8 cellular contexts compared by ENCODE assay signal in the genomic region with DNA sequence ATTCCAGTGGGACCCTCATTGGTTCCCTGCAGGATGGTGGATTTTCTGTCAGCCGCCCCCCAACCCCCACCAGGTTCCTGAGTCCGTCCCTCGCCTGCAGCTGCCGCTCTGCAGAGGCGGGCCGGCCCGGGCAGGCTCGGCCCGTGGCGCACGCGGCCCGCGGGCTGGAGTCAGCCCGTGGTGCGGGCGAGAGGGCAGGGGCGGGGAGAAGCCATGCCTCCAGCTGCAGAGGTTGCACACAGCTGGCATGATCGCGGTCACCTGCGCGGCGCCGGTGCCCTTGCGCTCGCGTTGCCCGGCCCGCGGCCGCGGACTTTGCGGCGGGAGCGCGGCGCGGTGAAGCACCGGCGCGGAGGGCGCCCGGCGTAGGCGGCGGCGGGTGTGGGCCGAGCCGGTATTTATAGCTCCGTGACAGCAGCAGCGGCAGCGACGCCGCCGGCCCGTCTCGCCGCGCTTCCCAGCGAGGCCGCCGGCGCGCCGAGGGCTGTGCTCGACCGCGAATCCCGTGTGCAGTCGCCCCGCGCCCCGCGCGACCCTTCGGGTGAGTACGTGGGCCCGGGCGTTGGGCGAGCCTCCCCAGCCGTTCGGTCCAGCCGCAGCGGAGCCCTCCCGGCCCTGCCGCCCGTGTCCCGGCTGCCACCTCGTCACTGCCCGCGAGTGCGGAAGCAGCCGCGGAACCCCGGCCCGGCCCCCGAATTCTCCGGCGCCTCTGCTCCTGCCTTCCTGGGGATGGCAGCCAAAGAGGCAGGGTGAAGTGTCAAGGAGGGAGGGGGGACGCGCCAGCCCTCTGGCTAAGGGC. TPM values are rescaled to one million over a fixed set of nuclear protein-coding genes. Genes with fewer than 3 reads are reported as not detected.
DNase-seq lines count a peak whose midpoint lies in the region; ATAC-seq, FAIRE-seq and TF ChIP-seq lines count a peak whose summit lies in the region.

A gene (plus strand): TSS at position 426 of the 799 bp plus-strand sequence.

- H3K4me3 ChIP-seq in fibroblast of villous mesenchyme (ENCODE audit: low read depth, low read length) (peak within 1 kb of the TSS; percentile 70), neuron (ENCODE audit: low read length) (peak within 1 kb of the TSS; percentile 73)

- no peak for FAIRE-seq in GM19239 (lab: Jason Lieb, UNC)

- peak within 1 kb of the TSS; percentile 54 for H3K27ac ChIP-seq in temporal lobe (ENCODE audit: low read depth, low read length)

- H3K9me3 ChIP-seq in neuron (ENCODE audit: low read length) = no peaks in the 10 kb centered on the region

- H3K36me3 ChIP-seq in neuron (ENCODE audit: insufficient read depth, low read length) = no peaks in the 10 kb centered on the region

- no peak for TF ChIP-seq CTCF in fibroblast of villous mesenchyme (IDR thresholded peaks at IDR 0.05; ENCODE audit: insufficient read depth, low read depth, low read length)

- peak; percentile 74 for DNase-seq in CD1c-positive myeloid dendritic cell (ENCODE audit: extremely low spot score)
- peak; percentile 64 for DNase-seq in GM19239 (ENCODE audit: insufficient read length, low spot score)
- DNase-seq in activated effector memory CD4-positive, alpha-beta T cell treated with anti-CD3 and anti-CD28 coated beads, Interleukin-2, amount 50 U/mL, for 16 hours = peak; percentile 86
- peak; percentile 46 for DNase-seq in fibroblast of villous mesenchyme (ENCODE audit: low read depth)

- H3K4me1 ChIP-seq in neuron (ENCODE audit: insufficient read depth, low read length) = no peaks in the 10 kb centered on the region

- peaks cover 2% of the 10 kb centered on the region for H3K27me3 ChIP-seq in neuron (ENCODE audit: insufficient read depth, low read length)

- peak; percentile 65 for ATAC-seq in HG03378 (IDR thresholded peaks at IDR 0.05; ENCODE audit: unreplicated experiment)

- H2AFZ ChIP-seq in neuron (ENCODE audit: low read depth, low read length) = peak within 1 kb of the TSS; percentile 86

TF ChIP-seq in PFSK-1, 5 proteins besides CTCF, POLR2A, EP300 and RAD21:
- TF ChIP-seq, protein P1, sequence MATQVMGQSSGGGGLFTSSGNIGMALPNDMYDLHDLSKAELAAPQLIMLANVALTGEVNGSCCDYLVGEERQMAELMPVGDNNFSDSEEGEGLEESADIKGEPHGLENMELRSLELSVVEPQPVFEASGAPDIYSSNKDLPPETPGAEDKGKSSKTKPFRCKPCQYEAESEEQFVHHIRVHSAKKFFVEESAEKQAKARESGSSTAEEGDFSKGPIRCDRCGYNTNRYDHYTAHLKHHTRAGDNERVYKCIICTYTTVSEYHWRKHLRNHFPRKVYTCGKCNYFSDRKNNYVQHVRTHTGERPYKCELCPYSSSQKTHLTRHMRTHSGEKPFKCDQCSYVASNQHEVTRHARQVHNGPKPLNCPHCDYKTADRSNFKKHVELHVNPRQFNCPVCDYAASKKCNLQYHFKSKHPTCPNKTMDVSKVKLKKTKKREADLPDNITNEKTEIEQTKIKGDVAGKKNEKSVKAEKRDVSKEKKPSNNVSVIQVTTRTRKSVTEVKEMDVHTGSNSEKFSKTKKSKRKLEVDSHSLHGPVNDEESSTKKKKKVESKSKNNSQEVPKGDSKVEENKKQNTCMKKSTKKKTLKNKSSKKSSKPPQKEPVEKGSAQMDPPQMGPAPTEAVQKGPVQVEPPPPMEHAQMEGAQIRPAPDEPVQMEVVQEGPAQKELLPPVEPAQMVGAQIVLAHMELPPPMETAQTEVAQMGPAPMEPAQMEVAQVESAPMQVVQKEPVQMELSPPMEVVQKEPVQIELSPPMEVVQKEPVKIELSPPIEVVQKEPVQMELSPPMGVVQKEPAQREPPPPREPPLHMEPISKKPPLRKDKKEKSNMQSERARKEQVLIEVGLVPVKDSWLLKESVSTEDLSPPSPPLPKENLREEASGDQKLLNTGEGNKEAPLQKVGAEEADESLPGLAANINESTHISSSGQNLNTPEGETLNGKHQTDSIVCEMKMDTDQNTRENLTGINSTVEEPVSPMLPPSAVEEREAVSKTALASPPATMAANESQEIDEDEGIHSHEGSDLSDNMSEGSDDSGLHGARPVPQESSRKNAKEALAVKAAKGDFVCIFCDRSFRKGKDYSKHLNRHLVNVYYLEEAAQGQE (IDR thresholded peaks at IDR 0.05; ENCODE audit: insufficient read depth in 1 of 2, low read depth in 2 of 2, low read length in 2 of 2) = no peak
- TF ChIP-seq TAF1 (IDR thresholded peaks at IDR 0.05; ENCODE audit: borderline replicate concordance, insufficient read depth, low read length) (peak; percentile 48; the same call in 1 of the 2 replicates), POLR2AphosphoS5 (IDR thresholded peaks at IDR 0.05; ENCODE audit: low read depth, low read length) (no peak), FOXP2 (optimal IDR thresholded peaks at IDR 0.05; ENCODE audit: borderline replicate concordance, extremely low read depth, extremely low read length, insufficient read depth) (no peak)

RNA-seq across cellular contexts. Expression of the gene that starts here (rescaled TPM):
- polyA plus RNA-seq in PFSK-1 (2012; ENCODE audit: insufficient read length, low read depth) = 0.69 TPM
- total RNA-seq in fibroblast of villous mesenchyme (10.8 and 13.5 TPM in 2 replicates), temporal lobe (9.3 TPM)

Comparison
In these comparisons a context has a peak if more than half of its experiments do, and no peak if none do; other contexts are left out.
1. Peak in every context shown above with its lines: DNase-seq, ATAC-seq, H3K4me3 ChIP-seq and H3K27ac ChIP-seq.